8 cellular contexts compared by ENCODE assay signal in the genomic region with DNA sequence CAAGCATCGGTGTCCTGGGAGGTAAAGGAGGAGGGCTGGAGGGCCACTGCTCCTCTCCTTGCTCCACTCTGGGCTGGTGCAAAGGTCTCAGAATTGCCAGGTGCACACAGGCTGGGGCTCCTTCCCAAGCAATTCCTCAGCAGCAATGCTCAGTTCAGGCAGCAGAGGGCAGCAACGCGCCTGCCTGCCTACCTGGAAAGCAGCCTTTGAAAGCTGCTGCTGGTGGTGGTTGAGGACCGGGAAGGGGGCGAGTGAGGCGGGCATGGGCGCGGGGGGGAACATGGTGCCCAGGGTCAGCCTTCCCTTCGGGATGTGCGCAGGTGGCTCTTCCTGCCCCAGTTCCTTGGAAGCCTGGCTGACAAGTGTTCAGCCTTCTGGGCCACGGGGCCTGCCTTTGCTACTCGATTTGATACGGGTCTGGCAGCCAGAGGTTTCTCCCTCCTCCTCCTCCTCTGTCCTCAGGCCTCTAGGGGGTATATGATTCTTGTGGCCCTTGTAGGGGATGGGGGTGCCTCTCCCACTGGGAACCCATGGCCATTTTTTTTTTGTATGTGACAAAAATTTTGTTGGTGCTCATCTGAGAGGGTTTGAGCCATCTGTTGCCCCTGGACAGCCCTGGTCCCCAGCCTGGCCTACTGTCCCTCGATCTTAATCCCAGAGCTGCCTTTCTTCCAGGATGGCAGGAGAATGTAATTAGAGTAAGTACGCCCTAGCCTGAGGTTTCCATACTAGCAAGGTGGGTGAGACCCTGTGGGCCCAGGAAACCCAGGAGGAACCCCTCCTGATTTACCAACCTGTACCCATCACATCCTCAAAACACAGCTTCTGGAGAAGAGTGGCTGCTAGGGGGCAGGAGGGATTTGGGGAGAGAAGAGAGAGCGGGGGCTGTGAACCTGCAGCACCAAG. TPM values are rescaled to one million over a fixed set of nuclear protein-coding genes. Genes with fewer than 3 reads are reported as not detected.
DNase-seq lines count a peak whose midpoint lies in the region; ATAC-seq and TF ChIP-seq lines count a peak whose summit lies in the region.

No MANE protein-coding gene starts in this region.

- peaks cover 9% of the 10 kb centered on the region for H3K4me1 ChIP-seq in Panc1 (ENCODE audit: control insufficient read depth, insufficient read depth, low read length)

- DNase-seq in activated gamma-delta T cell treated with Interleukin-2 at 50 U/mL for 16 hours (peak; percentile 71), activated gamma-delta T cell (lab: John Stamatoyannopoulos, UW) (no peak), Kasumi-1 (lab: John Stamatoyannopoulos, UW) (peak; percentile 55 to 62), Panc1 (ENCODE audit: low read depth, low spot score) (no peak), fibroblast of mammary gland (ENCODE audit: low read depth) (peak; percentile 55)
- peak; percentile 66 for DNase-seq in activated T-helper 1 cell treated with anti-CD3 and anti-CD28 coated beads, Interleukin-12 subunit alpha, Interleukin-12 subunit beta, Interleukin-2, Interleukin-4 antibody, amounts not matched to agents 30 ng/mL and 10 ng/mL and 1 ng/mL, durations not matched to agents 14 hours and 24 hours and 36 hours (ENCODE audit: low spot score)
- peak; percentile 90 for DNase-seq in stimulated activated naive CD8-positive, alpha-beta T cell treated with anti-CD3 and anti-CD28 coated beads, Interleukin-15, Interleukin-2, amounts not matched to agents 100 U/mL and 50 U/mL, for 24 hours

- H3K27me3 ChIP-seq in Panc1 (ENCODE audit: control insufficient read depth, insufficient read depth, low read length) = no peaks in the 10 kb centered on the region

- H3K4me1 Mint-ChIP-seq in activated T-helper 1 cell treated with anti-CD3 and anti-CD28 coated beads, Interleukin-12 subunit alpha, Interleukin-12 subunit beta, Interleukin-2, Interleukin-4 antibody, amounts not matched to agents 30 ng/mL and 10 ng/mL and 1 ng/mL, durations not matched to agents 14 hours and 24 hours and 36 hours (ENCODE audit: low read depth) = peaks cover 49% of the 10 kb centered on the region
- H3K4me1 Mint-ChIP-seq in nephron = peaks cover 65% of the 10 kb centered on the region

- H3K9me3 Mint-ChIP-seq in activated T-helper 1 cell treated with anti-CD3 and anti-CD28 coated beads, Interleukin-12 subunit alpha, Interleukin-12 subunit beta, Interleukin-2, Interleukin-4 antibody, amounts not matched to agents 30 ng/mL and 10 ng/mL and 1 ng/mL, durations not matched to agents 14 hours and 24 hours and 36 hours = no peaks in the 10 kb centered on the region
- H3K9me3 Mint-ChIP-seq in nephron = no peaks in the 10 kb centered on the region

- POLR2A ChIA-PET in Panc1 (lab: Charles Lee) = no interaction called here

- intact Hi-C loops in Panc1 (cut with micrococcal nuclease; ENCODE audit: unreplicated experiment) = loop anchor here (1.0 to 5.0 kb wide), 2 partner anchors 105 to 412 kb away; a partner anchor contains a TSS
- intact Hi-C loops in activated T-helper 1 cell treated with anti-CD3 and anti-CD28 coated beads, Interleukin-12 subunit alpha, Interleukin-12 subunit beta, Interleukin-2, Interleukin-4 antibody, amounts not matched to agents 30 ng/mL and 10 ng/mL and 1 ng/mL, durations not matched to agents 14 hours and 24 hours and 36 hours (cut with micrococcal nuclease) = loop anchor here (1.0 to 5.0 kb wide), 7 partner anchors 33 to 412 kb away; a partner anchor contains a TSS

- peaks cover 12% of the 10 kb centered on the region for H3K36me3 Mint-ChIP-seq in activated T-helper 1 cell treated with anti-CD3 and anti-CD28 coated beads, Interleukin-12 subunit alpha, Interleukin-12 subunit beta, Interleukin-2, Interleukin-4 antibody, amounts not matched to agents 30 ng/mL and 10 ng/mL and 1 ng/mL, durations not matched to agents 14 hours and 24 hours and 36 hours (ENCODE audit: low read depth)
- peaks cover 14% of the 10 kb centered on the region for H3K36me3 Mint-ChIP-seq in nephron (ENCODE audit: low read depth)

- H3K4me3 ChIP-seq in Panc1 (ENCODE audit: low read depth in 2 of 2, low read length in 2 of 2) = no peak overlapping the region
- no peak overlapping the region for H3K4me3 ChIP-seq in fibroblast of mammary gland (ENCODE audit: control insufficient read depth, low read depth, low read length)

- CTCF ChIA-PET in Panc1 (lab: Charles Lee) = interaction anchor here (0.7 to 2.0 kb wide), 4 partner anchors 38 to 412 kb away, joined by 3 to 10 read pairs (median 4); no protein-coding TSS in a partner anchor

- no peaks in the 10 kb centered on the region for H3K27me3 Mint-ChIP-seq in activated T-helper 1 cell treated with anti-CD3 and anti-CD28 coated beads, Interleukin-12 subunit alpha, Interleukin-12 subunit beta, Interleukin-2, Interleukin-4 antibody, amounts not matched to agents 30 ng/mL and 10 ng/mL and 1 ng/mL, durations not matched to agents 14 hours and 24 hours and 36 hours (ENCODE audit: insufficient read depth)
- H3K27me3 Mint-ChIP-seq in nephron (ENCODE audit: low read depth) = no peaks in the 10 kb centered on the region

- TF ChIP-seq CTCF in Panc1 (IDR thresholded peaks at IDR 0.05) (peak; percentile 98), fibroblast of mammary gland (conservative IDR thresholded peaks at IDR 0.05; ENCODE audit: control insufficient read depth, insufficient read depth, low read depth, low read length) (peak; percentile 88), nephron (IDR thresholded peaks at IDR 0.05; ENCODE audit: unreplicated experiment in 3 of 3) (peak; percentile 95 to 97 (median 96))

- no peaks in the 10 kb centered on the region for H3K36me3 ChIP-seq in Panc1 (ENCODE audit: control insufficient read depth, insufficient read depth, low read length)

- no TSS peak for BruUV-seq in Panc1 (replicated peaks; lab: Mats Ljungman, UMichigan)

- H3K27ac Mint-ChIP-seq in activated T-helper 1 cell treated with anti-CD3 and anti-CD28 coated beads, Interleukin-12 subunit alpha, Interleukin-12 subunit beta, Interleukin-2, Interleukin-4 antibody, amounts not matched to agents 30 ng/mL and 10 ng/mL and 1 ng/mL, durations not matched to agents 14 hours and 24 hours and 36 hours = peak overlapping the region; percentile 65
- peak overlapping the region; percentile 95 to 99 (median 95) for H3K27ac Mint-ChIP-seq in nephron

- in situ Hi-C loops in Panc1 (cut with HindIII; ENCODE audit: low pct_unique_long_range_greater_than_20kb, low sequenced_read_pairs) = no loop called here

- peak; percentile 75 for ATAC-seq in Panc1
- ATAC-seq in stimulated activated naive CD8-positive, alpha-beta T cell treated with anti-CD3 and anti-CD28 coated beads, Interleukin-15, Interleukin-2, amounts not matched to agents 100 U/mL and 50 U/mL, for 24 hours = peak; percentile 44

- H3K27ac ChIP-seq in Panc1 (ENCODE audit: low read length) = no peak overlapping the region; the same call in 1 of the 2 replicates

- peak overlapping the region; percentile 51 for H3K4me3 Mint-ChIP-seq in activated T-helper 1 cell treated with anti-CD3 and anti-CD28 coated beads, Interleukin-12 subunit alpha, Interleukin-12 subunit beta, Interleukin-2, Interleukin-4 antibody, amounts not matched to agents 30 ng/mL and 10 ng/mL and 1 ng/mL, durations not matched to agents 14 hours and 24 hours and 36 hours
- H3K4me3 Mint-ChIP-seq in nephron = peak overlapping the region; percentile 50 to 76 (median 68)

- H3K9me3 ChIP-seq in Panc1 (ENCODE audit: control insufficient read depth, insufficient read depth, low read depth, low read length) = no peaks in the 10 kb centered on the region

RNA-seq across cellular contexts. Expression of a gene that starts 20.1 kb away (rescaled TPM):
- total RNA-seq in Panc1 (2021; ENCODE audit: unreplicated experiment) = 45.8 TPM
- 57.5 TPM for polyA plus RNA-seq in Panc1 (2012; ENCODE audit: insufficient read length)
- 55.0 and 55.9 TPM in 2 replicates for total RNA-seq in activated T-helper 1 cell treated with anti-CD3 and anti-CD28 coated beads, Interleukin-12 subunit alpha, Interleukin-12 subunit beta, Interleukin-2, Interleukin-4 antibody, amounts not matched to agents 30 ng/mL and 10 ng/mL and 1 ng/mL, durations not matched to agents 14 hours and 24 hours and 36 hours

RNA-seq across cellular contexts. Expression of a gene that starts 22.7 kb away (rescaled TPM):
- 0.28 TPM for total RNA-seq in Panc1 (2021; ENCODE audit: unreplicated experiment)
- 1.8 TPM for polyA plus RNA-seq in Panc1 (2012; ENCODE audit: insufficient read length)
- not detected in 2 replicates for total RNA-seq in activated T-helper 1 cell treated with anti-CD3 and anti-CD28 coated beads, Interleukin-12 subunit alpha, Interleukin-12 subunit beta, Interleukin-2, Interleukin-4 antibody, amounts not matched to agents 30 ng/mL and 10 ng/mL and 1 ng/mL, durations not matched to agents 14 hours and 24 hours and 36 hours

RNA-seq across cellular contexts. Expression of a gene that starts 31.9 kb away (rescaled TPM):
- total RNA-seq in Panc1 (2021; ENCODE audit: unreplicated experiment) = 44.2 TPM
- 33.2 TPM for polyA plus RNA-seq in Panc1 (2012; ENCODE audit: insufficient read length)
- 34.8 and 39.0 TPM in 2 replicates for total RNA-seq in activated T-helper 1 cell treated with anti-CD3 and anti-CD28 coated beads, Interleukin-12 subunit alpha, Interleukin-12 subunit beta, Interleukin-2, Interleukin-4 antibody, amounts not matched to agents 30 ng/mL and 10 ng/mL and 1 ng/mL, durations not matched to agents 14 hours and 24 hours and 36 hours

RNA-seq across cellular contexts. Expression of a gene that starts 38.4 kb away (rescaled TPM):
- 59.4 TPM for total RNA-seq in Panc1 (2021; ENCODE audit: unreplicated experiment)
- 47.1 TPM for polyA plus RNA-seq in Panc1 (2012; ENCODE audit: insufficient read length)
- total RNA-seq in activated T-helper 1 cell treated with anti-CD3 and anti-CD28 coated beads, Interleukin-12 subunit alpha, Interleukin-12 subunit beta, Interleukin-2, Interleukin-4 antibody, amounts not matched to agents 30 ng/mL and 10 ng/mL and 1 ng/mL, durations not matched to agents 14 hours and 24 hours and 36 hours = 72.4 and 73.0 TPM in 2 replicates

Comparison
In these comparisons a context has a peak if more than half of its experiments do, and no peak if none do; other contexts are left out.
1. DNase-seq: peak in activated gamma-delta T cell treated with Interleukin-2 at 50 U/mL for 16 hours (single experiment), Kasumi-1 (2 of 2), activated T-helper 1 cell treated with anti-CD3 and anti-CD28 coated beads, Interleukin-12 subunit alpha, Interleukin-12 subunit beta, Interleukin-2, Interleukin-4 antibody, amounts not matched to agents 30 ng/mL and 10 ng/mL and 1 ng/mL, durations not matched to agents 14 hours and 24 hours and 36 hours (single experiment), fibroblast of mammary gland (single experiment) and stimulated activated naive CD8-positive, alpha-beta T cell treated with anti-CD3 and anti-CD28 coated beads, Interleukin-15, Interleukin-2, amounts not matched to agents 100 U/mL and 50 U/mL, for 24 hours (single experiment); none in activated gamma-delta T cell (single experiment) and Panc1 (single experiment).
2. Peak in every context shown above with its lines, with median percentiles within 50 percentile points of each other: CTCF ChIP-seq.